ENCODE assay signal across 25 cellular contexts in the genomic region with DNA sequence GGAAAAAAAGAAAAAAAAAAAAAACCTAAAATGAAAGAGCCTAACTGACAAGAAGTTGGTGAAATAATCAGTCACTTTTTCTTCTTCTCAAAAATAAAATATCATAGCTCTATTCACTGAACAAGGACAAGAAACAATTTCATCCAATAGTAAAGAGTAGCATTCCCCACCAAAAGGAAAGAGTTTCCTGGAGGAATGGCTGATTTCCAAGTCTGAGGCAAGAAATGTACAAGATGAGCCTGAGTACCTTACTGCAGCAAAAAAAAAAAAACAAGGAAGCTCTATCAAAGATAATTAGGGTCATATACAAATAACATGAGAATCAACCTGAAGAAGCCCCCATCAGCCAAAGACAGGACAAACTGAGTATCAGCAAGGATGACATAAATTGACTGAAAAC. TPM values are rescaled to one million over a fixed set of nuclear protein-coding genes. Genes with fewer than 3 reads are reported as not detected.
DNase-seq lines count a peak whose midpoint lies in the region; ATAC-seq and TF ChIP-seq lines count a peak whose summit lies in the region.
"Had no signal": no experiment of that assay in that cellular context is flagged by ENCODE, and none has a peak within 500 bp of the region (broad histone marks: within the 10 kb centered on the region; RNA-seq: fewer than 3 reads in every experiment).

No MANE protein-coding gene starts in this region.

- peaks cover 10% of the 10 kb centered on the region; the same call in 1 of the 2 replicates for H3F3A ChIP-seq in GM23248 (ENCODE audit: insufficient read depth)

- H3K9me2 ChIP-seq in GM23248 (ENCODE audit: insufficient read depth) = no peaks in the 10 kb centered on the region

- H3K9me3 ChIP-seq in GM23248 (ENCODE audit: low read depth) = no peaks in the 10 kb centered on the region
- H3K9me3 ChIP-seq in adipocyte (ENCODE audit: control insufficient read depth, low read length) = no peaks in the 10 kb centered on the region
- H3K9me3 ChIP-seq: A549, spleen, suprapubic skin, vagina had no signal

- no peak overlapping the region for H2AFZ ChIP-seq in GM23248
- H2AFZ ChIP-seq: hepatocyte, neural progenitor cell had no signal

- no peak for ATAC-seq in GM21717 (IDR thresholded peaks at IDR 0.05; ENCODE audit: unreplicated experiment)
- ATAC-seq: A549 had no signal

- no peaks in the 10 kb centered on the region for H3K27me3 ChIP-seq in GM23248 (replicated peaks; ENCODE audit: insufficient read depth)
- H3K27me3 ChIP-seq in adipocyte (replicated peaks; ENCODE audit: control insufficient read depth, insufficient read depth, low read length) = no peaks in the 10 kb centered on the region
- H3K27me3 ChIP-seq: hepatocyte, neural progenitor cell, spleen, suprapubic skin, vagina had no signal

- no peak overlapping the region for H3K27ac ChIP-seq in GM23248
- H3K27ac ChIP-seq: A549, hepatocyte, neural progenitor cell, suprapubic skin, vagina had no signal

- H3K4me1 ChIP-seq in GM23248 (ENCODE audit: insufficient read depth) (peaks cover 5% of the 10 kb centered on the region; the same call in 1 of the 2 replicates), adipocyte (ENCODE audit: control insufficient read depth, insufficient read depth, low read length) (no peaks in the 10 kb centered on the region)

- H3K4me2 ChIP-seq in GM23248 (ENCODE audit: unreplicated experiment) = no peak overlapping the region
- H3K4me2 ChIP-seq: A549, hepatocyte, neural progenitor cell had no signal

- peak; percentile 42 for DNase-seq in AG10803 (ENCODE audit: low read depth)
- DNase-seq in GM23248 = peak; percentile 35
- DNase-seq in adipocyte (ENCODE audit: low read depth) = peak; percentile 40
- DNase-seq in fibroblast of peridontal ligament (ENCODE audit: extremely low read depth) = peak; percentile 37
- DNase-seq in stimulated activated CD4-positive, alpha-beta T cell treated with anti-CD3 and anti-CD28 coated beads, Interleukin-4, amount 100 ng/mL, for 1 hour = no peak
- DNase-seq in DMS 273 (lab: John Stamatoyannopoulos, UW; ENCODE audit: unreplicated experiment) = no peak
- DNase-seq in NCI-H1092 treated with DMSO at 0.1 percent for 48 hours (lab: John Stamatoyannopoulos, UW) = no peak
- DNase-seq: activated CD4-positive, alpha-beta T cell treated with anti-CD3 and anti-CD28 coated beads, Interleukin-2, amount 10 ng/mL, durations not matched to agents 7 days and 5 days; activated CD8-positive, alpha-beta memory T cell treated with anti-CD3 and anti-CD28 coated beads, Interleukin-2, amount 50 U/mL, for 48 hours; activated gamma-delta T cell treated with Interleukin-2 at 50 U/mL for 16 hours; DMS79 treated with DMSO at 0.1 percent for 48 hours; effector memory CD4-positive, alpha-beta T cell; GOT3; kidney; NCI-H1417 treated with DMSO at 0.1 percent for 48 hours; NCI-H526; Right ventricle myocardium superior; T-helper 1 cell had no signal

- peaks cover 100% of the 10 kb centered on the region for H3K79me2 ChIP-seq in GM23248 (ENCODE audit: insufficient read depth)

- no peak for TF ChIP-seq CTCF in AG10803 (conservative IDR thresholded peaks at IDR 0.05; ENCODE audit: low read length)

- no peak overlapping the region for H3K9ac ChIP-seq in GM23248
- no peak overlapping the region for H3K9ac ChIP-seq in adipocyte (ENCODE audit: low read length)
- H3K9ac ChIP-seq: neural progenitor cell had no signal

- in situ Hi-C loops in GM23248 (cut with MboI) = no loop called here

- peaks cover 53% of the 10 kb centered on the region for H4K20me1 ChIP-seq in GM23248 (ENCODE audit: insufficient read depth)

- no peaks in the 10 kb centered on the region for H3K36me3 ChIP-seq in GM23248 (ENCODE audit: low read depth)
- no peaks in the 10 kb centered on the region for H3K36me3 ChIP-seq in adipocyte (ENCODE audit: control insufficient read depth, insufficient read depth, low read length, severe bottlenecking)
- H3K36me3 ChIP-seq: neural progenitor cell, spleen, suprapubic skin, vagina had no signal

- H3K4me3 ChIP-seq in AG10803 (ENCODE audit: low read length) (no peak overlapping the region), GM23248 (no peak overlapping the region), adipocyte (ENCODE audit: low read length) (no peak overlapping the region)
- H3K4me3 ChIP-seq: A549, hepatocyte, neural progenitor cell, suprapubic skin, vagina had no signal

RNA-seq across cellular contexts. Expression of gene ROCK1, which starts 11.5 kb away (rescaled TPM):
- 33.6 and 34.4 TPM in 2 replicates for total RNA-seq in GM23248 (2014; rRNA removed; shearing (Covaris generic))
- 33.3 and 35.9 TPM in 2 replicates for polyA plus RNA-seq in GM23248 (2016; fragmentation: Nextera tagmentation; extraction: Ambion mirVana)

Comparison
In these comparisons a context has a peak if more than half of its experiments do, and no peak if none do; other contexts are left out.
1. DNase-seq: peak in AG10803 (single experiment), GM23248 (single experiment), adipocyte (single experiment) and fibroblast of peridontal ligament (single experiment); none in stimulated activated CD4-positive, alpha-beta T cell treated with anti-CD3 and anti-CD28 coated beads, Interleukin-4, amount 100 ng/mL, for 1 hour (single experiment), DMS 273 (single experiment) and NCI-H1092 treated with DMSO at 0.1 percent for 48 hours (single experiment).